ENCODE assay signal across 1 cellular context in the genomic region with DNA sequence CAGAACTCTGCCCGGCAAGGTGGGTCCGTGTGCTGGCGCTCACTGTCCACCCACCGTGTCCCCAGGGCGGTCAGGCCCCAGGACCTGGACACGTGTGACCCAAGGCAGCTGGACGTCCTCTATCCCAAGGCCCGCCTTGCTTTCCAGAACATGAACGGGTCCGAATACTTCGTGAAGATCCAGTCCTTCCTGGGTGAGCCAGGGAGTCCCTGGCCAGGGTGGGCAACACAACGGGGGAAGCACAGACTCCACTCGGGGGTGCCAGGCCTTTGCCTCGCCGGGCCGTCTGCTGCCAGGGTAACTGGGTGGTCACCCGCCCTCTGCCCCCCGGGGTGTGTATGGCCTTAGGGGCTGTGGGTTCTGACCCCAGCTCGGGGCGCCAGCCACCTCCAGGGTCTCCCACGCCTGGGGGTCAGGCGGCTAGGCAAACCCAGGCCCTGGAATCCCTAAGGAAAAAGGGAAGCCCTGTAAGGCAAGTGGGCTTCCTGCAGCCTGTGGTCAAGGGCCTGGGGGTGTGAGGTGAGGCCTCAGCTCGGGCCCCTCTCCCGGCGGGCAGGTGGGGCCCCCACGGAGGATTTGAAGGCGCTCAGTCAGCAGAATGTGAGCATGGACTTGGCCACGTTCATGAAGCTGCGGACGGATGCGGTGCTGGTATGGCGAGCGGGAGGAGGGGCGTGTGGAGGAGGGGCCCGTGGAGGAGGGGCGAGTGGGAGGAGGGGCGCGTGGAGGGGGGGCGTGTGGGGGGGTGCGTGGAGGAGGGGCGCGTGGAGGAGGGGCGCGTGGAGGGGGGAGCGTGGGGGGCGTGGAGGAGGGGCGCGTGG.
TF ChIP-seq lines count a peak whose summit lies in the region.

No MANE protein-coding gene starts in this region.

TF ChIP-seq in H1, 55 proteins besides CTCF, POLR2A, EP300 and RAD21:
- TF ChIP-seq EZH2 (IDR thresholded peaks at IDR 0.05; ENCODE audit: low read depth, low read length, severe bottlenecking) (no peak), CTBP2 (IDR thresholded peaks at IDR 0.05; ENCODE audit: borderline replicate concordance, insufficient read depth, insufficient read length, low read length) (no peak), CHD2 (IDR thresholded peaks at IDR 0.05; ENCODE audit: low read length) (no peak), HDAC2 (IDR thresholded peaks at IDR 0.05; ENCODE audit: borderline replicate concordance in 1 of 2, low read depth in 2 of 2, low read length in 2 of 2) (no peak), FOSL1 (IDR thresholded peaks at IDR 0.05; ENCODE audit: insufficient read depth, low read depth, low read length) (no peak), POU5F1 (IDR thresholded peaks at IDR 0.05; ENCODE audit: low read depth, low read length) (no peak), SRF (IDR thresholded peaks at IDR 0.05; ENCODE audit: low read depth, low read length) (no peak), SIRT6 (IDR thresholded peaks at IDR 0.05; ENCODE audit: low read length) (no peak), CBX8 (IDR thresholded peaks at IDR 0.05; ENCODE audit: borderline replicate concordance, low read depth, low read length) (no peak), ASH2L (IDR thresholded peaks at IDR 0.05; ENCODE audit: low read length) (no peak), TCF12 (IDR thresholded peaks at IDR 0.05; ENCODE audit: low read depth, low read length) (no peak)
